2 cellular contexts compared by ENCODE assay signal in the genomic region with DNA sequence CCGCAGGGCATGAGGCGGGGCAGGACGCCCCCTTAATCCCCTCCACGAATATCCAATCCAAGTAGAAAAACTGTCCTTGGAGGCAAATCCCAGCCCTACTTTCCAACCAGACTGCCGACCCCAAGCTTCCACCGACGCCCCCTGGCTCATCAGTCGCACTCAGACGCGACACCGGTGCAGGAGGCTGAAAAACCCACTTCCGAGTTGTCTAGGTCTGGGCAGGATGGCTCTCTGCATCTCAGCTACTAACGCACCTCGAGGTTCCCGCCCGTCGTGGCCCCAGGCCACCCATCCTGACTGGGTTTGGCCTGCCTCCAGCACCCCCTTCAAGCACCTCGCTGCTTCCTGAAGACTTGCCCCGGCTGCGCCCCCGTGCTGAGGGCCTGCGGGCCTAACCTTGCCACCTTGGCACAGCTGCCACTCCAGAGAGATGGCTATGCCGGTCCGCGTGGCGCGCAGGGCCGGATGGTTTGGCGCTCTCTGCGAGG.
TF ChIP-seq lines count a peak whose summit lies in the region.

No MANE protein-coding gene starts in this region.

TF ChIP-seq in SK-N-SH, 30 proteins besides CTCF, POLR2A, EP300 and RAD21 (continued from another document):
- TF ChIP-seq, protein P1, sequence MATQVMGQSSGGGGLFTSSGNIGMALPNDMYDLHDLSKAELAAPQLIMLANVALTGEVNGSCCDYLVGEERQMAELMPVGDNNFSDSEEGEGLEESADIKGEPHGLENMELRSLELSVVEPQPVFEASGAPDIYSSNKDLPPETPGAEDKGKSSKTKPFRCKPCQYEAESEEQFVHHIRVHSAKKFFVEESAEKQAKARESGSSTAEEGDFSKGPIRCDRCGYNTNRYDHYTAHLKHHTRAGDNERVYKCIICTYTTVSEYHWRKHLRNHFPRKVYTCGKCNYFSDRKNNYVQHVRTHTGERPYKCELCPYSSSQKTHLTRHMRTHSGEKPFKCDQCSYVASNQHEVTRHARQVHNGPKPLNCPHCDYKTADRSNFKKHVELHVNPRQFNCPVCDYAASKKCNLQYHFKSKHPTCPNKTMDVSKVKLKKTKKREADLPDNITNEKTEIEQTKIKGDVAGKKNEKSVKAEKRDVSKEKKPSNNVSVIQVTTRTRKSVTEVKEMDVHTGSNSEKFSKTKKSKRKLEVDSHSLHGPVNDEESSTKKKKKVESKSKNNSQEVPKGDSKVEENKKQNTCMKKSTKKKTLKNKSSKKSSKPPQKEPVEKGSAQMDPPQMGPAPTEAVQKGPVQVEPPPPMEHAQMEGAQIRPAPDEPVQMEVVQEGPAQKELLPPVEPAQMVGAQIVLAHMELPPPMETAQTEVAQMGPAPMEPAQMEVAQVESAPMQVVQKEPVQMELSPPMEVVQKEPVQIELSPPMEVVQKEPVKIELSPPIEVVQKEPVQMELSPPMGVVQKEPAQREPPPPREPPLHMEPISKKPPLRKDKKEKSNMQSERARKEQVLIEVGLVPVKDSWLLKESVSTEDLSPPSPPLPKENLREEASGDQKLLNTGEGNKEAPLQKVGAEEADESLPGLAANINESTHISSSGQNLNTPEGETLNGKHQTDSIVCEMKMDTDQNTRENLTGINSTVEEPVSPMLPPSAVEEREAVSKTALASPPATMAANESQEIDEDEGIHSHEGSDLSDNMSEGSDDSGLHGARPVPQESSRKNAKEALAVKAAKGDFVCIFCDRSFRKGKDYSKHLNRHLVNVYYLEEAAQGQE (IDR thresholded peaks at IDR 0.05; ENCODE audit: low read depth, low read length): no peak
- TF ChIP-seq GABPA (IDR thresholded peaks at IDR 0.05; ENCODE audit: low read depth) (no peak), TAF1 (IDR thresholded peaks at IDR 0.05; ENCODE audit: borderline replicate concordance, low read depth, low read length) (no peak), SMC3 (IDR thresholded peaks at IDR 0.05; ENCODE audit: low read depth, low read length) (no peak)

TF ChIP-seq in SK-N-SH treated with all-trans-retinoic acid at 6 μM for 48 hours, 23 proteins besides CTCF, POLR2A, EP300 and RAD21 (continued from another document):
- TF ChIP-seq, protein P2, sequence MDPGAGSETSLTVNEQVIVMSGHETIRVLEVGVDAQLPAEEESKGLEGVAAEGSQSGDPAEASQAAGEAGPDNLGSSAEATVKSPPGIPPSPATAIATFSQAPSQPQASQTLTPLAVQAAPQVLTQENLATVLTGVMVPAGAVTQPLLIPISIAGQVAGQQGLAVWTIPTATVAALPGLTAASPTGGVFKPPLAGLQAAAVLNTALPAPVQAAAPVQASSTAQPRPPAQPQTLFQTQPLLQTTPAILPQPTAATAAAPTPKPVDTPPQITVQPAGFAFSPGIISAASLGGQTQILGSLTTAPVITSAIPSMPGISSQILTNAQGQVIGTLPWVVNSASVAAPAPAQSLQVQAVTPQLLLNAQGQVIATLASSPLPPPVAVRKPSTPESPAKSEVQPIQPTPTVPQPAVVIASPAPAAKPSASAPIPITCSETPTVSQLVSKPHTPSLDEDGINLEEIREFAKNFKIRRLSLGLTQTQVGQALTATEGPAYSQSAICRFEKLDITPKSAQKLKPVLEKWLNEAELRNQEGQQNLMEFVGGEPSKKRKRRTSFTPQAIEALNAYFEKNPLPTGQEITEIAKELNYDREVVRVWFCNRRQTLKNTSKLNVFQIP (CRISPR knock-in tag; IDR thresholded peaks at IDR 0.05; ENCODE audit: borderline replicate concordance, low read depth): no peak
- TF ChIP-seq, protein P3, sequence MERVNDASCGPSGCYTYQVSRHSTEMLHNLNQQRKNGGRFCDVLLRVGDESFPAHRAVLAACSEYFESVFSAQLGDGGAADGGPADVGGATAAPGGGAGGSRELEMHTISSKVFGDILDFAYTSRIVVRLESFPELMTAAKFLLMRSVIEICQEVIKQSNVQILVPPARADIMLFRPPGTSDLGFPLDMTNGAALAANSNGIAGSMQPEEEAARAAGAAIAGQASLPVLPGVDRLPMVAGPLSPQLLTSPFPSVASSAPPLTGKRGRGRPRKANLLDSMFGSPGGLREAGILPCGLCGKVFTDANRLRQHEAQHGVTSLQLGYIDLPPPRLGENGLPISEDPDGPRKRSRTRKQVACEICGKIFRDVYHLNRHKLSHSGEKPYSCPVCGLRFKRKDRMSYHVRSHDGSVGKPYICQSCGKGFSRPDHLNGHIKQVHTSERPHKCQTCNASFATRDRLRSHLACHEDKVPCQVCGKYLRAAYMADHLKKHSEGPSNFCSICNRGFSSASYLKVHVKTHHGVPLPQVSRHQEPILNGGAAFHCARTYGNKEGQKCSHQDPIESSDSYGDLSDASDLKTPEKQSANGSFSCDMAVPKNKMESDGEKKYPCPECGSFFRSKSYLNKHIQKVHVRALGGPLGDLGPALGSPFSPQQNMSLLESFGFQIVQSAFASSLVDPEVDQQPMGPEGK (CRISPR knock-in tag; IDR thresholded peaks at IDR 0.05; ENCODE audit: borderline replicate concordance): no peak
- no peak for TF ChIP-seq ESRRG (CRISPR knock-in tag; IDR thresholded peaks at IDR 0.05)
- TF ChIP-seq GLIS3 (CRISPR knock-in tag; IDR thresholded peaks at IDR 0.05): no peak
- TF ChIP-seq ISL1 (CRISPR knock-in tag; IDR thresholded peaks at IDR 0.05): no peak
- TF ChIP-seq, protein P4, sequence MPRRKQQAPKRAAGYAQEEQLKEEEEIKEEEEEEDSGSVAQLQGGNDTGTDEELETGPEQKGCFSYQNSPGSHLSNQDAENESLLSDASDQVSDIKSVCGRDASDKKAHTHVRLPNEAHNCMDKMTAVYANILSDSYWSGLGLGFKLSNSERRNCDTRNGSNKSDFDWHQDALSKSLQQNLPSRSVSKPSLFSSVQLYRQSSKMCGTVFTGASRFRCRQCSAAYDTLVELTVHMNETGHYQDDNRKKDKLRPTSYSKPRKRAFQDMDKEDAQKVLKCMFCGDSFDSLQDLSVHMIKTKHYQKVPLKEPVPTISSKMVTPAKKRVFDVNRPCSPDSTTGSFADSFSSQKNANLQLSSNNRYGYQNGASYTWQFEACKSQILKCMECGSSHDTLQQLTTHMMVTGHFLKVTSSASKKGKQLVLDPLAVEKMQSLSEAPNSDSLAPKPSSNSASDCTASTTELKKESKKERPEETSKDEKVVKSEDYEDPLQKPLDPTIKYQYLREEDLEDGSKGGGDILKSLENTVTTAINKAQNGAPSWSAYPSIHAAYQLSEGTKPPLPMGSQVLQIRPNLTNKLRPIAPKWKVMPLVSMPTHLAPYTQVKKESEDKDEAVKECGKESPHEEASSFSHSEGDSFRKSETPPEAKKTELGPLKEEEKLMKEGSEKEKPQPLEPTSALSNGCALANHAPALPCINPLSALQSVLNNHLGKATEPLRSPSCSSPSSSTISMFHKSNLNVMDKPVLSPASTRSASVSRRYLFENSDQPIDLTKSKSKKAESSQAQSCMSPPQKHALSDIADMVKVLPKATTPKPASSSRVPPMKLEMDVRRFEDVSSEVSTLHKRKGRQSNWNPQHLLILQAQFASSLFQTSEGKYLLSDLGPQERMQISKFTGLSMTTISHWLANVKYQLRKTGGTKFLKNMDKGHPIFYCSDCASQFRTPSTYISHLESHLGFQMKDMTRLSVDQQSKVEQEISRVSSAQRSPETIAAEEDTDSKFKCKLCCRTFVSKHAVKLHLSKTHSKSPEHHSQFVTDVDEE (CRISPR knock-in tag; IDR thresholded peaks at IDR 0.05): no peak
- TF ChIP-seq ZC3H10 (CRISPR knock-in tag; IDR thresholded peaks at IDR 0.05): no peak
